ENCODE assay signal across 8 cellular contexts in the genomic region with DNA sequence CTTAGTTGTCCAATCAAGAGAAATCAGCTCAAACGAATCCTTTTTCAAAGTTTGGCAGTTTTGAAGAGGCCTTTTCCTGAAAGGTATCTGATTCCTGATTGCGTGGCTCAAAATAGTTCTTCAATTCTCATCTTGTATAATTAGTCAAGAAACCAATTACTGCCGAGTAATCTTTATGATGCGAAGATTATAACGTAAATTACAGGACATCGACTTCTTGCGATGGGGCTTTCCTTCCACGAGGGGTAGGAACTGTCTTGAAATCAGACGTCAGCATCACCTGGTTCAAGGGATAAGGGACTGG. TPM values are rescaled to one million over a fixed set of nuclear protein-coding genes. Genes with fewer than 3 reads are reported as not detected.
DNase-seq lines count a peak whose midpoint lies in the region; ATAC-seq, FAIRE-seq and TF ChIP-seq lines count a peak whose summit lies in the region.

No MANE protein-coding gene starts in this region.

- SMC1A ChIA-PET in GM12878 (lab: Charles Lee; ENCODE audit: uncharacterized antibody, unreplicated experiment): interaction anchor here (1.2 to 8.4 kb wide), 3 partner anchors 8 to 55 kb away, joined by 3 to 39 read pairs (median 7); no protein-coding TSS in a partner anchor

- H3K9ac ChIP-seq in GM12878 (ENCODE audit: control insufficient read depth, insufficient read depth, low read length) (peak overlapping the region; percentile 65), mesendoderm (ENCODE audit: low read length) (peak overlapping the region; percentile 70)

- H3K79me2 ChIP-seq in GM12878 (ENCODE audit: control insufficient read depth, insufficient read depth, low read length): peaks cover 5% of the 10 kb centered on the region
- no peaks in the 10 kb centered on the region for H3K79me2 ChIP-seq in mesendoderm (ENCODE audit: control insufficient read depth, insufficient read depth, low read length)

- TF ChIP-seq RAD21 in GM12878 (IDR thresholded peaks at IDR 0.05; ENCODE audit: insufficient read depth, low read depth, low read length): no peak; the same call in 1 of the 2 replicates

- peaks cover 21% of the 10 kb centered on the region for H3K4me1 ChIP-seq in GM12878 (ENCODE audit: control insufficient read depth, insufficient read depth, low read length)
- peaks cover 2% of the 10 kb centered on the region for H3K4me1 ChIP-seq in mesendoderm (ENCODE audit: control insufficient read depth, low read depth, low read length)

- intact Hi-C loops in GM12878 (cut with micrococcal nuclease; ENCODE audit: unreplicated experiment) (loop anchor here (2.0 kb wide), 2 partner anchors 40 to 172 kb away; a partner anchor contains a TSS), sciatic nerve (cut with DNase I) (no loop called here)

- H2AK5ac ChIP-seq in mesendoderm (ENCODE audit: low read length): no peak overlapping the region

- peak; percentile 13 for ATAC-seq in GM18873 (IDR thresholded peaks at IDR 0.05; ENCODE audit: low FRiP score, unreplicated experiment)
- peak; percentile 23 for ATAC-seq in HG03103 (IDR thresholded peaks at IDR 0.05; ENCODE audit: low read depth, unreplicated experiment)
- ATAC-seq in GM12878: peak; percentile 52
- ATAC-seq in sciatic nerve: no peak

- no peak overlapping the region for H2BK120ac ChIP-seq in mesendoderm (ENCODE audit: low read depth, low read length)

- H3K79me1 ChIP-seq in mesendoderm (ENCODE audit: low read length): no peaks in the 10 kb centered on the region

- no peak overlapping the region for H4K8ac ChIP-seq in mesendoderm (ENCODE audit: low read depth, low read length)

- H3K4me3 ChIP-seq in GM12878 (peak overlapping the region; percentile 63), mesendoderm (ENCODE audit: low read length) (peak overlapping the region; percentile 57)

- TSS peak; percentile 97 for BruUV-seq in GM12878 (replicated peaks; lab: Mats Ljungman, UMichigan)

- no peak overlapping the region for H2BK5ac ChIP-seq in mesendoderm (ENCODE audit: low read length)

- H3K23ac ChIP-seq in mesendoderm (ENCODE audit: low read length): no peak overlapping the region

- POLR2A ChIA-PET in GM12878 (lab: Charles Lee): interaction anchor here (1.2 to 7.1 kb wide), 5 partner anchors 15 to 151 kb away, joined by 3 to 35 read pairs (median 4); no protein-coding TSS in a partner anchor

- no peak for TF ChIP-seq EP300 in GM12878 (IDR thresholded peaks at IDR 0.05; ENCODE audit: borderline replicate concordance in 1 of 2, control insufficient read depth in 1 of 2, low read depth in 2 of 2, low read length in 2 of 2)

- H3K4ac ChIP-seq in mesendoderm (ENCODE audit: low read depth, low read length): no peak overlapping the region

- H2BK15ac ChIP-seq in mesendoderm (replicated peaks; ENCODE audit: low read depth): no peak overlapping the region

- peak overlapping the region; percentile 80 for H2AFZ ChIP-seq in GM12878 (ENCODE audit: control insufficient read depth, low read depth, low read length)

- TF ChIP-seq CTCF in GM12878 (IDR thresholded peaks at IDR 0.05 in 2 of 3, conservative IDR thresholded peaks at IDR 0.05 in 1 of 3; ENCODE audit: control insufficient read depth in 2 of 3, extremely low read depth in 1 of 3, insufficient read depth in 1 of 3, low read depth in 3 of 3, low read length in 3 of 3): no peak

- no peak for FAIRE-seq in GM12878 (lab: Jason Lieb, UNC)

- no peak for TF ChIP-seq POLR2A in GM12878 (IDR thresholded peaks at IDR 0.05; ENCODE audit: low read depth, low read length)

- DNase-seq in GM12878 (ENCODE audit: low read depth, low spot score) (no peak), mesendoderm (no peak), SK-N-DZ (ENCODE audit: low spot score) (no peak), sciatic nerve (ENCODE audit: low spot score) (no peak), dermis blood vessel endothelial cell (no peak), AG08395 (ENCODE audit: low spot score) (no peak)

- H3K27ac ChIP-seq in GM12878 (ENCODE audit: control insufficient read depth, insufficient read depth): peak overlapping the region; percentile 75
- H3K27ac ChIP-seq in mesendoderm (ENCODE audit: low read depth, low read length): no peak overlapping the region

- RAD21 ChIA-PET in GM12878 (lab: Charles Lee; ENCODE audit: unreplicated experiment): interaction anchor here (0.8 to 3.7 kb wide), 3 partner anchors 16 to 54 kb away, joined by 3 to 19 read pairs (median 4); no protein-coding TSS in a partner anchor

- peak overlapping the region; percentile 75 for H3K4me2 ChIP-seq in GM12878 (ENCODE audit: control insufficient read depth, insufficient read depth)
- peak overlapping the region; percentile 99 for H3K4me2 ChIP-seq in mesendoderm (ENCODE audit: low read length)

- in situ Hi-C loops in GM12878 (cut with MboI): no loop called here

- H3K27me3 ChIP-seq in GM12878 (replicated peaks in 1 of 2; ENCODE audit: control insufficient read depth in 2 of 2, insufficient read depth in 2 of 2, low read length in 1 of 2): no peaks in the 10 kb centered on the region
- no peaks in the 10 kb centered on the region for H3K27me3 ChIP-seq in mesendoderm (ENCODE audit: insufficient read depth, low read length, poor library complexity)

- H3K56ac ChIP-seq in mesendoderm (ENCODE audit: low read length): peak overlapping the region; percentile 76

- H3K9me3 ChIP-seq in GM12878 (replicated peaks; ENCODE audit: control insufficient read depth, insufficient read depth, low read length): no peaks in the 10 kb centered on the region

- no peak overlapping the region for H4K5ac ChIP-seq in mesendoderm (ENCODE audit: low read length)

- peaks cover 0 to 7% of the 10 kb centered on the region in 2 experiments; a peak in 2 of 4 replicates for H3K36me3 ChIP-seq in GM12878 (ENCODE audit: control insufficient read depth in 2 of 2, insufficient read depth in 2 of 2, low read length in 1 of 2)
- no peaks in the 10 kb centered on the region for H3K36me3 ChIP-seq in mesendoderm (ENCODE audit: control insufficient read depth, insufficient read depth, low read length)

- 8% methylated on average over 9 of the region's 9 CpGs for WGBS in GM12878 (ENCODE audit: insufficient coverage, insufficient replicate concordance, low lambda C conversion rate, missing lambda C conversion rate)
- whole genome bisulfite sequencing in mesendoderm (ENCODE audit: extremely low coverage, insufficient coverage, low lambda C conversion rate): no CpG with 5 or more reads among the region's 9 CpGs

- no peak overlapping the region for H3K18ac ChIP-seq in mesendoderm (ENCODE audit: low read length)

- CTCF ChIA-PET in GM12878 (lab: Yijun Ruan, JAX): interaction anchor here (1.1 to 4.3 kb wide), 3 partner anchors 11 to 172 kb away, joined by 3 to 19 read pairs (median 3); no protein-coding TSS in a partner anchor

- H4K20me1 ChIP-seq in GM12878 (ENCODE audit: control insufficient read depth, insufficient read depth): no peaks in the 10 kb centered on the region

RNA-seq across cellular contexts. Expression of a gene that starts 0.6 kb away (rescaled TPM):
- 9.4 and 9.6 TPM in 2 replicates for total RNA-seq in GM12878 (2013; cell fraction: nucleolus; rRNA removed)
- total RNA-seq in GM12878 (2014; rRNA removed) (30.9 and 35.8 TPM in 2 replicates), GM12878 (2014; rRNA removed; fragmentation: Illumina TruSeq; extraction: Trizol) (26.3 and 27.4 TPM in 2 replicates), GM12878 (2021) (25.5 and 28.5 TPM in 2 replicates), sciatic nerve (38.5 TPM), dermis blood vessel endothelial cell (85.3 and 106 TPM in 2 replicates)
- 17.5 TPM for polyA plus RNA-seq in GM12878 (2011; ENCODE audit: low read depth)
- polyA plus RNA-seq in GM12878 (2011; rRNA removed) (51.1 and 56.6 TPM in 2 replicates), GM12878 (2014; fragmentation: Illumina TruSeq; extraction: Trizol) (33.6 and 35.5 TPM in 2 replicates), GM12878 (2014; fragmentation: Nextera tagmentation; extraction: Ambion mirVana) (10 to 100 TPM; 12.5 to 20.5 TPM), GM12878 (2014; rRNA removed) (21.7 and 23.9 TPM in 2 replicates), GM12878 (2016; fragmentation: Nextera tagmentation; extraction: Ambion mirVana) (10 to 100 TPM; 44.2 to 50.9 TPM)
- 35.3 and 41.2 TPM in 2 replicates for polyA plus RNA-seq in GM12878 (2011; cell fraction: cytosol; rRNA removed)
- polyA plus RNA-seq in GM12878 (2011; cell fraction: nucleus; rRNA removed): 17.4 and 18.8 TPM in 2 replicates
- polyA plus RNA-seq in GM12878 (2012): 19.1 and 21.0 TPM in 2 replicates
- 24.3 and 31.6 TPM in 2 replicates for polyA minus RNA-seq in GM12878 (2011; rRNA and poly(A)+ RNA removed)
- polyA minus RNA-seq in GM12878 (2011; cell fraction: cytosol; rRNA and poly(A)+ RNA removed): 12.7 and 22.0 TPM in 2 replicates
- polyA minus RNA-seq in GM12878 (2011; cell fraction: nucleus; rRNA and poly(A)+ RNA removed): 5.2 and 6.2 TPM in 2 replicates
- polyA plus RNA-seq in mesendoderm (2013, experiment 1 of 2): 16.7 TPM
- polyA plus RNA-seq in mesendoderm (2013, experiment 2 of 2): 16.9 TPM
- polyA plus RNA-seq in SK-N-DZ (2014; cell fraction: cytosol; rRNA removed): 94.3 and 103 TPM in 2 replicates
- 43.5 and 43.9 TPM in 2 replicates for polyA plus RNA-seq in SK-N-DZ (2014; cell fraction: nucleus; rRNA removed)

RNA-seq across cellular contexts. Expression of a gene that starts 40.1 kb away (rescaled TPM):
- total RNA-seq in GM12878 (2013; cell fraction: nucleolus; rRNA removed): 1.3 and 1.8 TPM in 2 replicates
- total RNA-seq in GM12878 (2014; rRNA removed): 0.65 and 0.79 TPM in 2 replicates
- 0.27 and 0.28 TPM in 2 replicates for total RNA-seq in GM12878 (2014; rRNA removed; fragmentation: Illumina TruSeq; extraction: Trizol)
- total RNA-seq in GM12878 (2021): 0.77 and 1.3 TPM in 2 replicates
- 0.75 TPM for polyA plus RNA-seq in GM12878 (2011; ENCODE audit: low read depth)
- polyA plus RNA-seq in GM12878 (2011; rRNA removed): 4.5 and 5.8 TPM in 2 replicates
- polyA plus RNA-seq in GM12878 (2011; cell fraction: cytosol; rRNA removed): 7.2 and 8.2 TPM in 2 replicates
- 2.8 and 4.8 TPM in 2 replicates for polyA plus RNA-seq in GM12878 (2011; cell fraction: nucleus; rRNA removed)
- polyA plus RNA-seq in GM12878 (2012): 1.2 and 1.4 TPM in 2 replicates
- 0.44 and 0.54 TPM in 2 replicates for polyA plus RNA-seq in GM12878 (2014; fragmentation: Illumina TruSeq; extraction: Trizol)
- under 1 TPM; 0.23 to 0.49 TPM for polyA plus RNA-seq in GM12878 (2014; fragmentation: Nextera tagmentation; extraction: Ambion mirVana)
- 1.2 TPM in 2 replicates for polyA plus RNA-seq in GM12878 (2014; rRNA removed)
- under 1 TPM; 0.21 to 0.88 TPM for polyA plus RNA-seq in GM12878 (2016; fragmentation: Nextera tagmentation; extraction: Ambion mirVana)
- 2.9 and 3.6 TPM in 2 replicates for polyA minus RNA-seq in GM12878 (2011; rRNA and poly(A)+ RNA removed)
- 0.94 and 1.6 TPM in 2 replicates for polyA minus RNA-seq in GM12878 (2011; cell fraction: cytosol; rRNA and poly(A)+ RNA removed)
- 1.1 and 1.6 TPM in 2 replicates for polyA minus RNA-seq in GM12878 (2011; cell fraction: nucleus; rRNA and poly(A)+ RNA removed)
- 0.97 TPM for polyA plus RNA-seq in mesendoderm (2013, experiment 1 of 2)
- 0.91 TPM for polyA plus RNA-seq in mesendoderm (2013, experiment 2 of 2)
- 1.3 and 3.9 TPM in 2 replicates for polyA plus RNA-seq in SK-N-DZ (2014; cell fraction: cytosol; rRNA removed)
- 1.8 and 2.1 TPM in 2 replicates for polyA plus RNA-seq in SK-N-DZ (2014; cell fraction: nucleus; rRNA removed)
- total RNA-seq in sciatic nerve: 121 TPM
- total RNA-seq in dermis blood vessel endothelial cell: 13.8 and 16.9 TPM in 2 replicates

RNA-seq across cellular contexts. Expression of a gene that starts 58.3 kb away (rescaled TPM):
- total RNA-seq in GM12878 (2013; cell fraction: nucleolus; rRNA removed): 126 and 145 TPM in 2 replicates
- total RNA-seq in GM12878 (2014; rRNA removed) (35.0 and 37.5 TPM in 2 replicates), GM12878 (2014; rRNA removed; fragmentation: Illumina TruSeq; extraction: Trizol) (41.2 and 44.8 TPM in 2 replicates), GM12878 (2021) (38.0 and 40.5 TPM in 2 replicates), sciatic nerve (26.3 TPM), dermis blood vessel endothelial cell (50.4 and 58.6 TPM in 2 replicates)
- 26.3 TPM for polyA plus RNA-seq in GM12878 (2011; ENCODE audit: low read depth)
- polyA plus RNA-seq in GM12878 (2011; rRNA removed) (47.7 and 50.8 TPM in 2 replicates), GM12878 (2014; fragmentation: Illumina TruSeq; extraction: Trizol) (41.8 and 47.7 TPM in 2 replicates), GM12878 (2014; fragmentation: Nextera tagmentation; extraction: Ambion mirVana) (10 to 100 TPM; 18.5 to 25.1 TPM), GM12878 (2014; rRNA removed) (24.0 and 29.1 TPM in 2 replicates), GM12878 (2016; fragmentation: Nextera tagmentation; extraction: Ambion mirVana) (10 to 100 TPM; 44.8 to 57.0 TPM)
- 28.1 and 32.9 TPM in 2 replicates for polyA plus RNA-seq in GM12878 (2011; cell fraction: cytosol; rRNA removed)
- polyA plus RNA-seq in GM12878 (2011; cell fraction: nucleus; rRNA removed): 33.1 and 59.7 TPM in 2 replicates
- 19.0 and 28.2 TPM in 2 replicates for polyA plus RNA-seq in GM12878 (2012)
- polyA minus RNA-seq in GM12878 (2011; rRNA and poly(A)+ RNA removed): 82.9 and 86.9 TPM in 2 replicates
- polyA minus RNA-seq in GM12878 (2011; cell fraction: cytosol; rRNA and poly(A)+ RNA removed): 26.6 and 31.1 TPM in 2 replicates
- polyA minus RNA-seq in GM12878 (2011; cell fraction: nucleus; rRNA and poly(A)+ RNA removed): 41.8 and 66.1 TPM in 2 replicates
- 33.0 TPM for polyA plus RNA-seq in mesendoderm (2013, experiment 1 of 2)
- 32.1 TPM for polyA plus RNA-seq in mesendoderm (2013, experiment 2 of 2)
- 50.0 and 52.9 TPM in 2 replicates for polyA plus RNA-seq in SK-N-DZ (2014; cell fraction: cytosol; rRNA removed)
- polyA plus RNA-seq in SK-N-DZ (2014; cell fraction: nucleus; rRNA removed): 45.0 and 47.6 TPM in 2 replicates

RNA-seq across cellular contexts. Expression of a gene that starts 58.6 kb away (rescaled TPM):
- 80.2 and 90.1 TPM in 2 replicates for total RNA-seq in GM12878 (2013; cell fraction: nucleolus; rRNA removed)
- total RNA-seq in GM12878 (2014; rRNA removed) (67.9 and 82.1 TPM in 2 replicates), GM12878 (2014; rRNA removed; fragmentation: Illumina TruSeq; extraction: Trizol) (146 and 152 TPM in 2 replicates), GM12878 (2021) (101 and 104 TPM in 2 replicates), sciatic nerve (80.5 TPM), dermis blood vessel endothelial cell (87.3 and 89.0 TPM in 2 replicates)
- 51.7 TPM for polyA plus RNA-seq in GM12878 (2011; ENCODE audit: low read depth)
- polyA plus RNA-seq in GM12878 (2011; rRNA removed) (114 and 117 TPM in 2 replicates), GM12878 (2014; fragmentation: Illumina TruSeq; extraction: Trizol) (174 and 180 TPM in 2 replicates), GM12878 (2014; fragmentation: Nextera tagmentation; extraction: Ambion mirVana) (10 to 100 TPM; 72.5 to 90.2 TPM), GM12878 (2014; rRNA removed) (94.6 and 106 TPM in 2 replicates), GM12878 (2016; fragmentation: Nextera tagmentation; extraction: Ambion mirVana) (100 to 1,000 TPM; 135 to 143 TPM)
- polyA plus RNA-seq in GM12878 (2011; cell fraction: cytosol; rRNA removed): 134 and 137 TPM in 2 replicates
- 121 and 124 TPM in 2 replicates for polyA plus RNA-seq in GM12878 (2011; cell fraction: nucleus; rRNA removed)
- polyA plus RNA-seq in GM12878 (2012): 70.8 and 73.8 TPM in 2 replicates
- 83.2 and 109 TPM in 2 replicates for polyA minus RNA-seq in GM12878 (2011; rRNA and poly(A)+ RNA removed)
- polyA minus RNA-seq in GM12878 (2011; cell fraction: cytosol; rRNA and poly(A)+ RNA removed): 33.0 and 36.1 TPM in 2 replicates
- polyA minus RNA-seq in GM12878 (2011; cell fraction: nucleus; rRNA and poly(A)+ RNA removed): 22.6 and 36.0 TPM in 2 replicates
- polyA plus RNA-seq in mesendoderm (2013, experiment 1 of 2): 75.7 TPM
- polyA plus RNA-seq in mesendoderm (2013, experiment 2 of 2): 77.7 TPM
- 164 and 204 TPM in 2 replicates for polyA plus RNA-seq in SK-N-DZ (2014; cell fraction: cytosol; rRNA removed)
- polyA plus RNA-seq in SK-N-DZ (2014; cell fraction: nucleus; rRNA removed): 193 and 200 TPM in 2 replicates
